In genomic region chr17:49565948-49566491, GRCh38 we compare ENCODE assay signal across 9 cellular contexts. TPM values are rescaled to one million over a fixed set of nuclear protein-coding genes. Genes with fewer than 3 reads are reported as not detected.
DNase-seq lines count a peak whose midpoint lies in the region; ATAC-seq and TF ChIP-seq lines count a peak whose summit lies in the region.
"Had no signal": no experiment of that assay in that cellular context is flagged by ENCODE, and none has a peak within 500 bp of the region (broad histone marks: within the 10 kb centered on the region; RNA-seq: fewer than 3 reads in every experiment).

No MANE protein-coding gene starts in this region.

- H3K9me3 ChIP-seq in osteoblast (ENCODE audit: low read depth, low read length), result no peaks in the 10 kb centered on the region
- H3K9me3 ChIP-seq: SJSA1 had no signal

- ATAC-seq in HG02763 (IDR thresholded peaks at IDR 0.05; ENCODE audit: unreplicated experiment), result no peak
- no peak for ATAC-seq in HG02852 (IDR thresholded peaks at IDR 0.05; ENCODE audit: unreplicated experiment)
- no peak for ATAC-seq in HG02623 (IDR thresholded peaks at IDR 0.05; ENCODE audit: unreplicated experiment)

- H3K27me3 ChIP-seq in dorsolateral prefrontal cortex, result no peaks in the 10 kb centered on the region
- peaks cover 14% of the 10 kb centered on the region for H3K27me3 ChIP-seq in osteoblast (ENCODE audit: insufficient read depth, low read length)
- H3K27me3 ChIP-seq: SJSA1 had no signal

- peaks cover 7% of the 10 kb centered on the region for H3K4me1 ChIP-seq in osteoblast (ENCODE audit: insufficient read depth, low read length)

- H4K20me1 ChIP-seq in osteoblast (ENCODE audit: insufficient read depth, low read length), result no peaks in the 10 kb centered on the region

- intact Hi-C loops in dorsolateral prefrontal cortex (cut with DNase I), result loop anchor here (5.0 to 10.0 kb wide), 2 partner anchors 211 to 429 kb away; partner anchors contain the start of gene DLX3 (in 1 of the 2)

- H2AFZ ChIP-seq in osteoblast (ENCODE audit: low read length), result peak overlapping the region; percentile 65

- H3K79me2 ChIP-seq in osteoblast (ENCODE audit: insufficient read depth, low read length), result no peaks in the 10 kb centered on the region

- H3K36me3 ChIP-seq in osteoblast (ENCODE audit: insufficient read depth, low read length), result no peaks in the 10 kb centered on the region
- H3K36me3 ChIP-seq: SJSA1 had no signal

- H3K4me2 ChIP-seq in osteoblast (ENCODE audit: insufficient read depth, low read length), result peak overlapping the region; percentile 38

- TF ChIP-seq CTCF in dorsolateral prefrontal cortex (IDR thresholded peaks at IDR 0.05 in 54 of 56, conservative IDR thresholded peaks at IDR 0.05 in 2 of 56; ENCODE audit: low read depth in 1 of 56, partially characterized antibody in 56 of 56) (peak in 1 of 56 donors; percentile 13), osteoblast (IDR thresholded peaks at IDR 0.05; ENCODE audit: extremely low read depth, low read depth, low read length) (no peak)

- DNase-seq in COR-L47 (lab: John Stamatoyannopoulos, UW), result peak; percentile 16
- DNase-seq in NCI-H2029 treated with DMSO at 0.1 percent for 48 hours (lab: John Stamatoyannopoulos, UW), result peak; percentile 82
- DNase-seq in dorsolateral prefrontal cortex, result peak in 8 of 10 donors; percentile 47 to 95 (median 72)
- peak; percentile 39 for DNase-seq in osteoblast (ENCODE audit: insufficient read length, low spot score, missing footprints)
- DNase-seq in HCEC 1CT, result no peak

- peak overlapping the region in 3 of 59 donors; percentile 10 to 27 (median 18) for H3K4me3 ChIP-seq in dorsolateral prefrontal cortex
- no peak overlapping the region for H3K4me3 ChIP-seq in osteoblast (ENCODE audit: insufficient read depth, low read length)
- H3K4me3 ChIP-seq: SJSA1 had no signal

- peak overlapping the region in 41 of 59 donors; percentile 5 to 95 (median 61) for H3K27ac ChIP-seq in dorsolateral prefrontal cortex
- no peak overlapping the region for H3K27ac ChIP-seq in osteoblast (ENCODE audit: low read depth, low read length)
- H3K27ac ChIP-seq: SJSA1 had no signal

RNA-seq across cellular contexts. Expression of gene NXPH3, which starts 9.7 kb away (rescaled TPM):
- total RNA-seq in dorsolateral prefrontal cortex (10 to 100 TPM in 117 of 120 experiments, 1 to 10 TPM in 3; 8.9 to 36.3 (median 18.6) TPM), osteoblast (1.8 and 3.3 TPM in 2 replicates)
